ENCODE assay signal across 11 cellular contexts in the genomic region with DNA sequence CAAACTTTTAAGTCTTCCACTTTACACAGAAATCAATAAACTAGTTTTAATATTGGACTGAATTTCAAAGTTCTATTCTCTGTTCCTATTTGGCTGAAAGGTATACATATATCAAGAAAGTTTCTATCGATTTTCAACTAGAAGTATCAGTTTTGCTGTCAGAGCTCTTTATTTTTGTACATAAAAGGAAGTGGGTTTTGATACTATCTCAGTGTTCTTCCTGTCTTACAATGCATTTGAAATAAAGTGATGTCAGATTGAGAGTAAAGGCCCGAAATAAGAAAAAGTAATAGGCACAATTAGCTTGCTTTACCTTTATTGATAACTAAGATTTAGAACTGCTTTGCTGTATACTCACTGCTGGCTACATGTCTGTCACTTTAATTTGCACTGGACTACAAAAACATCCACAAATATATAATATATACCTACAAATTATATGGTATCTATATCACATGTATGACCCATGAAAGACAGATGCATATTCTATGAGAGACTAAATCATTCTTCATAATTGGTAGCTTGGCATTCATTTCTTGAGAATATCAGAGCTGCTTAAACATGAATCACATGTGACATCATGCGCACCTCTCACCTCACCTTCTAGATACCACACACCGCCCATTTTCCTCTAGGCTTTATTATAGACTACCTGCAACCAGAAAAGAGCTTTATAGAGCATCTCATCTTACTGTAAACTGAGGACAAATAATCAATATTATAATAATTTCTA.
DNase-seq lines count a peak whose midpoint lies in the region; ATAC-seq, FAIRE-seq and TF ChIP-seq lines count a peak whose summit lies in the region.
"Had no signal": no experiment of that assay in that cellular context is flagged by ENCODE, and none has a peak within 500 bp of the region (broad histone marks: within the 10 kb centered on the region; RNA-seq: fewer than 3 reads in every experiment).

No MANE protein-coding gene starts in this region.

- POLR2A ChIA-PET in OCI-LY7 (lab: Charles Lee) = interaction anchor here (0.7 to 1.1 kb wide), 4 partner anchors 9 to 61 kb away, joined by 3 to 6 read pairs (median 3); no protein-coding TSS in a partner anchor

- H3K4me2 ChIP-seq in OCI-LY7 (ENCODE audit: low read length) = peak overlapping the region; percentile 18

- no peak overlapping the region for H2AFZ ChIP-seq in OCI-LY7 (ENCODE audit: low read length)

- BruUV-seq in OCI-LY7 (replicated peaks; lab: Mats Ljungman, UMichigan) = no TSS peak

- H3K36me3 ChIP-seq in OCI-LY7 (ENCODE audit: insufficient read depth, low read length) = peaks cover 64% of the 10 kb centered on the region

- no peaks in the 10 kb centered on the region for H4K20me1 ChIP-seq in OCI-LY7 (ENCODE audit: insufficient read depth, low read length)

- CTCF ChIA-PET in OCI-LY7 (lab: Charles Lee; ENCODE audit: unreplicated experiment) = no interaction called here

- peak; percentile 52 for ATAC-seq in GM21528 (IDR thresholded peaks at IDR 0.05; ENCODE audit: low FRiP score, unreplicated experiment)

- H3K9me3 ChIP-seq in OCI-LY7 (ENCODE audit: low read length) = no peaks in the 10 kb centered on the region

- H3K4me1 ChIP-seq in OCI-LY7 (ENCODE audit: insufficient read depth, low read length, poor library complexity, severe bottlenecking) = peaks cover 15% of the 10 kb centered on the region

- H3K9me2 ChIP-seq in OCI-LY7 (ENCODE audit: insufficient read depth, low read length) = no peaks in the 10 kb centered on the region

- peaks cover 11% of the 10 kb centered on the region; the same call in 1 of the 2 replicates for H3K79me2 ChIP-seq in OCI-LY7 (ENCODE audit: insufficient read depth, low read depth, low read length)

- TF ChIP-seq CTCF in GM13977 (IDR thresholded peaks at IDR 0.05; ENCODE audit: extremely low read depth, insufficient read depth, missing control alignments) (no peak), OCI-LY7 (conservative IDR thresholded peaks at IDR 0.05; ENCODE audit: low read length) (no peak)

- no peak for FAIRE-seq in HTR-8/SVneo (lab: Jason Lieb, UNC)

- no peak overlapping the region for H3K27ac ChIP-seq in OCI-LY7 (ENCODE audit: low read depth, low read length, poor library complexity, severe bottlenecking)
- H3K27ac ChIP-seq: cardiac muscle cell had no signal

- DNase-seq in GM13977 (ENCODE audit: low spot score) (peak; percentile 52), OCI-LY7 (ENCODE audit: low spot score) (peak; percentile 7), lung microvascular endothelial cell (ENCODE audit: low read depth in 2 of 2) (peak; percentile 15 to 37), HTR-8/SVneo (ENCODE audit: insufficient read length, low spot score) (no peak), GM03348 (ENCODE audit: low spot score) (no peak), HK-2 (ENCODE audit: unreplicated experiment) (no peak), DMS53 (lab: John Stamatoyannopoulos, UW) (no peak)
- DNase-seq: head of caudate nucleus, NCI-H2227 treated with DMSO at 0.1 percent for 48 hours had no signal

- H3K4me3 ChIP-seq in OCI-LY7 (ENCODE audit: low read depth, low read length, poor library complexity, severe bottlenecking) = no peak overlapping the region
- H3K4me3 ChIP-seq: cardiac muscle cell had no signal

- intact Hi-C loops in OCI-LY7 (cut with micrococcal nuclease; ENCODE audit: unreplicated experiment) = no loop called here

- in situ Hi-C loops in GM13977 (cut with MboI; ENCODE audit: low pct_unique_long_range_greater_than_20kb, low sequenced_read_pairs, unreplicated experiment) = no loop called here

Comparison
In these comparisons a context has a peak if more than half of its experiments do, and no peak if none do; other contexts are left out.
1. DNase-seq: peak in GM13977 (single experiment), OCI-LY7 (single experiment) and lung microvascular endothelial cell (2 of 2); none in HTR-8/SVneo (single experiment), GM03348 (single experiment), HK-2 (single experiment) and DMS53 (single experiment).